In the genomic region with DNA sequence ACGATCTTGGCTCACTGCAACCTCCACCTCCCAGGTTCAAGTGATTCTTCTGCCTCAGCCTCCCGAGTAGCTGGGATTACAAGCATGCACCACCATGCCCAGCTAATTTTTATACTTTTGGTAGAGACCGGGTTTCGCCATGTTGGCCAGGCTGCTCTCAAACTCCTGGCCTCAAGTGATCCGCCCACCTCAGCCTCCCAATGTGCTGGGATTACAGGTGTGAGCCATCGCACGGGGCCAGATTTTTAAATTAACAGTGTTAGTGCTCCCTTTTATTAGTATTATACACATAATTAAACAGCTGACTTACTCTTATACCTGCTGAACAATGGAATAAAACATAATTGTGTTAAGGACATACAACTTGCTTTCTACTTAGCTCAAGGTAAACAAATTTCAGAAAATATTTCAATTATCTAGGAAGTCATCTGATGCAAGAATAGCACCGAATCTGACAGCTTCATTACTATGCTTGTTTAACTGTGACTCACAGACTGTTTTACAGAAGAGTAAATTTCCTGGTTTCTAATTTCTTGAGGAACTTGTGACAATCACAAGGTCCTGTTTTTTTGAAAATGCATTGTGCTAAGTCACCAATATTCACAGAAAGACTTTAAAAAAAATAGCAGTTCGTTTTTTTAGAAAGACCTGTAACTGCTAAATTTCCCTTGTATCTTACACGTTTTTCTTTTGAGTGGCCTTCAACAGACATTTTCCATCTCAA, we compare ENCODE assay signal across 9 cellular contexts. TPM values are rescaled to one million over a fixed set of nuclear protein-coding genes. Genes with fewer than 3 reads are reported as not detected.
DNase-seq lines count a peak whose midpoint lies in the region; ATAC-seq and TF ChIP-seq lines count a peak whose summit lies in the region.
"Had no signal": no experiment of that assay in that cellular context is flagged by ENCODE, and none has a peak within 500 bp of the region (broad histone marks: within the 10 kb centered on the region; RNA-seq: fewer than 3 reads in every experiment).

No MANE protein-coding gene starts in this region.

- no peak for TF ChIP-seq POLR2A in adrenal gland (IDR thresholded peaks at IDR 0.05)

- H3K27me3 ChIP-seq in adrenal gland (no peaks in the 10 kb centered on the region), kidney epithelial cell (ENCODE audit: control insufficient read depth, insufficient read depth, low read length) (no peaks in the 10 kb centered on the region), HAP-1 (ENCODE audit: low read depth) (no peaks in the 10 kb centered on the region)

- H3K9me3 ChIP-seq in adrenal gland (replicated peaks in 1 of 3) (no peaks in the 10 kb centered on the region), HAP-1 (no peaks in the 10 kb centered on the region)

- H3K4me3 Mint-ChIP-seq in activated CD8-positive, alpha-beta T cell treated with anti-CD3 and anti-CD28 coated beads for 36 hours: no peak overlapping the region
- no peak overlapping the region for H3K4me3 Mint-ChIP-seq in activated CD8-positive, alpha-beta T cell treated with anti-CD3 and anti-CD28 coated beads, Interleukin-2, amount 10 ng/mL, durations not matched to agents 7 days and 5 days
- H3K4me3 Mint-ChIP-seq in type B pancreatic cell: no peak overlapping the region
- H3K4me3 Mint-ChIP-seq: naive B cell had no signal

- no peak overlapping the region for H3K27ac Mint-ChIP-seq in activated CD8-positive, alpha-beta T cell treated with anti-CD3 and anti-CD28 coated beads for 36 hours
- no peak overlapping the region for H3K27ac Mint-ChIP-seq in activated CD8-positive, alpha-beta T cell treated with anti-CD3 and anti-CD28 coated beads, Interleukin-2, amount 10 ng/mL, durations not matched to agents 7 days and 5 days
- peak overlapping the region; percentile 88 for H3K27ac Mint-ChIP-seq in type B pancreatic cell

- CTCF ChIA-PET in activated CD8-positive, alpha-beta T cell treated with anti-CD3 and anti-CD28 coated beads for 36 hours (lab: Charles Lee): no interaction called here
- CTCF ChIA-PET in activated CD8-positive, alpha-beta T cell treated with anti-CD3 and anti-CD28 coated beads, Interleukin-2, amount 10 ng/mL, durations not matched to agents 7 days and 5 days (lab: Charles Lee): interaction anchor here (1.1 to 1.5 kb wide), 3 partner anchors 12 to 216 kb away, joined by 3 to 4 read pairs (median 3); no protein-coding TSS in a partner anchor

- no peaks in the 10 kb centered on the region for H3K27me3 Mint-ChIP-seq in activated CD8-positive, alpha-beta T cell treated with anti-CD3 and anti-CD28 coated beads for 36 hours
- peaks cover 21% of the 10 kb centered on the region for H3K27me3 Mint-ChIP-seq in activated CD8-positive, alpha-beta T cell treated with anti-CD3 and anti-CD28 coated beads, Interleukin-2, amount 10 ng/mL, durations not matched to agents 7 days and 5 days (ENCODE audit: low read depth)
- no peaks in the 10 kb centered on the region for H3K27me3 Mint-ChIP-seq in type B pancreatic cell

- H3K4me1 ChIP-seq in adrenal gland (replicated peaks in 1 of 2): peaks cover 13 to 38% of the 10 kb centered on the region in 2 donors
- H3K4me1 ChIP-seq in HAP-1: peaks cover 12% of the 10 kb centered on the region; the same call in 1 of the 2 replicates

- peak overlapping the region; percentile 18 to 86 (median 73) for H3K27ac ChIP-seq in adrenal gland

- no peaks in the 10 kb centered on the region for H3K36me3 Mint-ChIP-seq in activated CD8-positive, alpha-beta T cell treated with anti-CD3 and anti-CD28 coated beads for 36 hours (ENCODE audit: low read depth)
- no peaks in the 10 kb centered on the region for H3K36me3 Mint-ChIP-seq in activated CD8-positive, alpha-beta T cell treated with anti-CD3 and anti-CD28 coated beads, Interleukin-2, amount 10 ng/mL, durations not matched to agents 7 days and 5 days (ENCODE audit: low read depth)
- H3K36me3 Mint-ChIP-seq in type B pancreatic cell: no peaks in the 10 kb centered on the region
- H3K36me3 Mint-ChIP-seq: naive B cell had no signal

- peaks cover 2% of the 10 kb centered on the region for H3K4me1 Mint-ChIP-seq in activated CD8-positive, alpha-beta T cell treated with anti-CD3 and anti-CD28 coated beads for 36 hours (ENCODE audit: low read depth)
- H3K4me1 Mint-ChIP-seq in activated CD8-positive, alpha-beta T cell treated with anti-CD3 and anti-CD28 coated beads, Interleukin-2, amount 10 ng/mL, durations not matched to agents 7 days and 5 days (ENCODE audit: low read depth): peaks cover 4% of the 10 kb centered on the region
- H3K4me1 Mint-ChIP-seq in type B pancreatic cell (ENCODE audit: unreplicated experiment): peaks cover 19% of the 10 kb centered on the region
- H3K4me1 Mint-ChIP-seq: naive B cell had no signal

- in situ Hi-C loops in HAP-1 (cut with MboI; ENCODE audit: low sequenced_read_pairs): no loop called here

- DNase-seq in activated CD8-positive, alpha-beta T cell treated with anti-CD3 and anti-CD28 coated beads for 36 hours: no peak
- no peak for DNase-seq in activated CD8-positive, alpha-beta T cell treated with anti-CD3 and anti-CD28 coated beads, Interleukin-2, amount 10 ng/mL, durations not matched to agents 7 days and 5 days
- DNase-seq in adrenal gland: no peak
- DNase-seq in kidney epithelial cell (ENCODE audit: low read depth): peak; percentile 74
- no peak for DNase-seq in type B pancreatic cell (ENCODE audit: extremely low spot score, unreplicated experiment)
- DNase-seq in activated CD4-positive, alpha-beta T cell treated with anti-CD3 and anti-CD28 coated beads for 1 hour: no peak
- no peak for DNase-seq in HAP-1 (ENCODE audit: low spot score in 2 of 2)
- no peak for DNase-seq in NCI-H82 treated with DMSO at 0.1 percent for 48 hours (lab: John Stamatoyannopoulos, UW; ENCODE audit: unreplicated experiment)
- DNase-seq: naive B cell had no signal

- POLR2A ChIA-PET in activated CD8-positive, alpha-beta T cell treated with anti-CD3 and anti-CD28 coated beads for 36 hours (lab: Charles Lee): interaction anchor here (1.3 kb wide), 1 partner anchor 10 kb away, joined by 3 read pairs; no protein-coding TSS in a partner anchor
- POLR2A ChIA-PET in activated CD8-positive, alpha-beta T cell treated with anti-CD3 and anti-CD28 coated beads, Interleukin-2, amount 10 ng/mL, durations not matched to agents 7 days and 5 days (lab: Charles Lee): no interaction called here

- no peaks in the 10 kb centered on the region for H3K9me3 Mint-ChIP-seq in activated CD8-positive, alpha-beta T cell treated with anti-CD3 and anti-CD28 coated beads for 36 hours
- H3K9me3 Mint-ChIP-seq in activated CD8-positive, alpha-beta T cell treated with anti-CD3 and anti-CD28 coated beads, Interleukin-2, amount 10 ng/mL, durations not matched to agents 7 days and 5 days (ENCODE audit: insufficient read depth): no peaks in the 10 kb centered on the region
- no peaks in the 10 kb centered on the region for H3K9me3 Mint-ChIP-seq in type B pancreatic cell
- H3K9me3 Mint-ChIP-seq: naive B cell had no signal

- 61 to 68% (median 64%) methylated on average over 10 of the region's 10 CpGs for WGBS in adrenal gland, 4 donors

- H3K4me3 ChIP-seq in adrenal gland: peak overlapping the region in 1 of 4 donors; percentile 6
- no peak overlapping the region for H3K4me3 ChIP-seq in kidney epithelial cell (ENCODE audit: low read depth, low read length)
- no peak overlapping the region for H3K4me3 ChIP-seq in HAP-1

- TF ChIP-seq CTCF in activated CD8-positive, alpha-beta T cell treated with anti-CD3 and anti-CD28 coated beads for 36 hours (IDR thresholded peaks at IDR 0.05): no peak
- no peak for TF ChIP-seq CTCF in adrenal gland (IDR thresholded peaks at IDR 0.05)
- no peak for TF ChIP-seq CTCF in kidney epithelial cell (IDR thresholded peaks at IDR 0.05; ENCODE audit: insufficient read depth, low read length, poor library complexity, severe bottlenecking)
- TF ChIP-seq CTCF in type B pancreatic cell (conservative IDR thresholded peaks at IDR 0.05): no peak

- peak; percentile 47 for ATAC-seq in activated CD8-positive, alpha-beta T cell treated with anti-CD3 and anti-CD28 coated beads for 36 hours
- no peak for ATAC-seq in activated CD8-positive, alpha-beta T cell treated with anti-CD3 and anti-CD28 coated beads, Interleukin-2, amount 10 ng/mL, durations not matched to agents 7 days and 5 days

- H3K36me3 ChIP-seq in adrenal gland (replicated peaks in 1 of 2) (no peaks in the 10 kb centered on the region), kidney epithelial cell (ENCODE audit: control insufficient read depth, insufficient read depth, low read length) (no peaks in the 10 kb centered on the region), HAP-1 (replicated peaks) (no peaks in the 10 kb centered on the region)

- intact Hi-C loops in activated CD8-positive, alpha-beta T cell treated with anti-CD3 and anti-CD28 coated beads for 36 hours (cut with micrococcal nuclease): no loop called here
- intact Hi-C loops in adrenal gland (cut with DNase I): no loop called here

RNA-seq across cellular contexts. Expression of a gene that starts 51.2 kb away (rescaled TPM):
- 1 to 10 TPM; 2.8 to 4.4 TPM for total RNA-seq in activated CD8-positive, alpha-beta T cell treated with anti-CD3 and anti-CD28 coated beads for 36 hours
- total RNA-seq in activated CD8-positive, alpha-beta T cell treated with anti-CD3 and anti-CD28 coated beads, Interleukin-2, amount 10 ng/mL, durations not matched to agents 7 days and 5 days: 1 to 10 TPM; 2.5 to 2.7 TPM
- 10 to 100 TPM; 33.1 to 74.0 (median 60.6) TPM for total RNA-seq in adrenal gland
- polyA plus RNA-seq in adrenal gland: 10 to 100 TPM; 11.7 to 43.5 (median 15.8) TPM
- 49.2 and 52.4 TPM in 2 replicates for total RNA-seq in kidney epithelial cell
- total RNA-seq in type B pancreatic cell (ENCODE audit: low replicate concordance): 11.8 and 25.2 TPM in 2 replicates
